ENCODE assay signal across 11 cellular contexts in the genomic region with DNA sequence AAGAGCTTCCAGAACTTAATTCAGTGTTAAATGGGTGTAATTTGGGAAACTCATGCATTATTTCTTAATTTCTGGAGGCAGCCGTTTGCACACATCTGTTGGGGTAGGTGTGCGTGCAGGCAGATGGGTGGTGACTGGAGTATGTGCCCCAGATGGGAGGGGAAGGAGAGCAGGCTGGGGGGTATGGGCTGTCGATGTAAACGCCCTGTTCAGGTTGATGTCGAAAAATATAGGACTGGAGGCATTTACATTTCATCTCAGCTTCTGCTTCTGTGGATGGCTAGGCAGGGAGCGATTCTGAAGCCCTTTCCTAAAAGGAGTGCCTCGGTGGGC. TPM values are rescaled to one million over a fixed set of nuclear protein-coding genes. Genes with fewer than 3 reads are reported as not detected.
A peak's percentile ranks its signal among the peaks of the same experiment; 100 is the strongest.
DNase-seq lines count a peak whose midpoint lies in the region; ATAC-seq, FAIRE-seq and TF ChIP-seq lines count a peak whose summit lies in the region.
"Had no signal": no experiment of that assay in that cellular context is flagged by ENCODE, and none has a peak within 500 bp of the region (broad histone marks: within the 10 kb centered on the region; RNA-seq: fewer than 3 reads in every experiment).

No MANE protein-coding gene starts in this region.

- H3K9me3 ChIP-seq in heart left ventricle (no peaks in the 10 kb centered on the region), mesenchymal stem cell (ENCODE audit: control insufficient read depth, low read length) (no peaks in the 10 kb centered on the region), transverse colon (no peaks in the 10 kb centered on the region), pancreas (no peaks in the 10 kb centered on the region)

- intact Hi-C loops in heart left ventricle (cut with DNase I), result loop anchor here in 2 of 10 donors (10.0 kb wide), 2 partner anchors 298 to 332 kb away; no protein-coding TSS in a partner anchor
- intact Hi-C loops in Right ventricle myocardium inferior (cut with DNase I), result loop anchor here (10.0 kb wide), 1 partner anchor 332 kb away; no protein-coding TSS in a partner anchor
- intact Hi-C loops in transverse colon (cut with DNase I; ENCODE audit: low total_unique reads), result loop anchor here (10.0 kb wide), 1 partner anchor 242 kb away; no protein-coding TSS in a partner anchor
- intact Hi-C loops in pancreas (cut with DNase I), result no loop called here

- H3K36me3 ChIP-seq in heart left ventricle, result no peaks in the 10 kb centered on the region
- no peaks in the 10 kb centered on the region for H3K36me3 ChIP-seq in mesenchymal stem cell (ENCODE audit: control insufficient read depth in 1 of 2, insufficient read depth in 2 of 2, low read depth in 1 of 2, low read length in 2 of 2)
- no peaks in the 10 kb centered on the region for H3K36me3 ChIP-seq in transverse colon
- H3K36me3 ChIP-seq in pancreas, result no peaks in the 10 kb centered on the region

- no peak overlapping the region for H3K14ac ChIP-seq in mesenchymal stem cell (ENCODE audit: low read length in 2 of 2)

- peak overlapping the region; percentile 92 for H3K9ac ChIP-seq in mesenchymal stem cell (ENCODE audit: low read length)

- DNase-seq in heart left ventricle (no peak), Right ventricle myocardium inferior (ENCODE audit: missing footprints) (no peak), mesenchymal stem cell (no peak), transverse colon (no peak), pancreas (no peak), hippocampal formation (lab: John Stamatoyannopoulos, UW) (no peak)
- DNase-seq: activated gamma-delta T cell treated with Interleukin-2 at 50 U/mL for 16 hours; Kasumi-1; stimulated activated naive CD4-positive, alpha-beta T cell treated with Interleukin-2 at 50 U/mL for 16 hours had no signal

- H3K4me2 ChIP-seq in mesenchymal stem cell (ENCODE audit: low read length, poor library complexity, severe bottlenecking), result no peak overlapping the region

- no peaks in the 10 kb centered on the region for H3K79me1 ChIP-seq in mesenchymal stem cell (replicated peaks; ENCODE audit: low read length, poor library complexity, severe bottlenecking)

- H2BK12ac ChIP-seq in mesenchymal stem cell (ENCODE audit: low read length in 2 of 2), result no peak overlapping the region

- WGBS in heart left ventricle, 4 donors, result 78 to 85% (median 82%) methylated on average over 7 of the region's 7 CpGs
- WGBS in mesenchymal stem cell, result 88% methylated on average over 7 of the region's 7 CpGs
- 46 to 56% methylated on average over 5 to 7 of the region's 7 CpGs for WGBS in transverse colon (ENCODE audit: low coverage in 1 of 2), 2 donors
- WGBS in pancreas, 2 donors, result 68 to 79% methylated on average over 7 of the region's 7 CpGs

- H4K91ac ChIP-seq in mesenchymal stem cell (ENCODE audit: low read length), result no peak overlapping the region

- H2BK5ac ChIP-seq in mesenchymal stem cell (ENCODE audit: low read depth, low read length, poor library complexity, severe bottlenecking), result no peak overlapping the region

- no peak overlapping the region for H2AK5ac ChIP-seq in mesenchymal stem cell (ENCODE audit: low read length, severe bottlenecking)

- no peak overlapping the region for H3K23ac ChIP-seq in mesenchymal stem cell (ENCODE audit: low read length in 2 of 2)

- H3K4me3 ChIP-seq in heart left ventricle, result peak overlapping the region in 11 of 12 donors; percentile 26 to 73 (median 56)
- peak overlapping the region in 1 of 2 experiments; percentile 84 for H3K4me3 ChIP-seq in mesenchymal stem cell (ENCODE audit: insufficient read depth in 1 of 2, low read depth in 1 of 2, low read length in 2 of 2)
- H3K4me3 ChIP-seq in transverse colon, result peak overlapping the region; percentile 16 to 55 (median 34)
- peak overlapping the region in 2 of 4 donors; percentile 40 to 49 for H3K4me3 ChIP-seq in pancreas

- H2AFZ ChIP-seq in mesenchymal stem cell (ENCODE audit: low read depth, low read length), result no peak overlapping the region

- no peak overlapping the region for H3K4ac ChIP-seq in mesenchymal stem cell (ENCODE audit: low read depth in 1 of 2, low read length in 2 of 2)

- no peak overlapping the region for H3K18ac ChIP-seq in mesenchymal stem cell (ENCODE audit: low read depth in 1 of 2, low read length in 2 of 2)

- no peak for FAIRE-seq in pancreas (lab: Jason Lieb, UNC)

- H3K4me1 ChIP-seq in heart left ventricle (peaks cover 0 to 25% (median 13%) of the 10 kb centered on the region in 12 donors), mesenchymal stem cell (ENCODE audit: control insufficient read depth, insufficient read depth, low read depth, low read length) (peaks cover 12% of the 10 kb centered on the region), transverse colon (peaks cover 5 to 32% (median 17%) of the 10 kb centered on the region in 4 donors), pancreas (no peaks in the 10 kb centered on the region)

- in situ Hi-C loops in transverse colon (cut with MboI; ENCODE audit: low pct_ligation_motif_present in 1 of 4, low pct_unique_long_range_greater_than_20kb in 1 of 4, low sequenced_read_pairs in 3 of 4), result no loop called here

- H3K27me3 ChIP-seq in heart left ventricle, result peaks cover 0 to 24% (median 12%) of the 10 kb centered on the region in 9 donors
- peaks cover 17 to 83% of the 10 kb centered on the region in 2 experiments for H3K27me3 ChIP-seq in mesenchymal stem cell (ENCODE audit: control insufficient read depth in 1 of 2, insufficient read depth in 1 of 2, low read length in 2 of 2)
- H3K27me3 ChIP-seq in transverse colon, result peaks cover 50% of the 10 kb centered on the region
- peaks cover 0 to 11% (median 2%) of the 10 kb centered on the region in 4 donors for H3K27me3 ChIP-seq in pancreas

- no peak overlapping the region for H4K8ac ChIP-seq in mesenchymal stem cell (ENCODE audit: low read length)

- peak in 1 of 12 donors; percentile 4 for TF ChIP-seq CTCF in heart left ventricle (IDR thresholded peaks at IDR 0.05)
- no peak for TF ChIP-seq CTCF in transverse colon (IDR thresholded peaks at IDR 0.05)
- TF ChIP-seq CTCF in pancreas (IDR thresholded peaks at IDR 0.05), result no peak

- no peak for ATAC-seq in heart left ventricle
- ATAC-seq in Right ventricle myocardium inferior, result no peak
- ATAC-seq in pancreas, result no peak
- no peak for ATAC-seq in HG03439 (IDR thresholded peaks at IDR 0.05; ENCODE audit: unreplicated experiment)

- H2BK15ac ChIP-seq in mesenchymal stem cell (ENCODE audit: low read depth, poor library complexity, severe bottlenecking), result no peak overlapping the region

- H2BK120ac ChIP-seq in mesenchymal stem cell (ENCODE audit: low read depth, low read length), result no peak overlapping the region

- TF ChIP-seq POLR2A in heart left ventricle (IDR thresholded peaks at IDR 0.05) (no peak), transverse colon (IDR thresholded peaks at IDR 0.05) (no peak)

- TF ChIP-seq EP300 in transverse colon (IDR thresholded peaks at IDR 0.05; ENCODE audit: low read depth), result no peak

- H3K27ac ChIP-seq in heart left ventricle (peak overlapping the region in 6 of 12 donors; percentile 19 to 59 (median 49)), angular gyrus (ENCODE audit: low read depth, low read length) (peak overlapping the region; percentile 26), mesenchymal stem cell (ENCODE audit: low read length, poor library complexity, severe bottlenecking) (no peak overlapping the region), transverse colon (peak overlapping the region; percentile 5 to 56 (median 46)), pancreas (no peak overlapping the region)

RNA-seq across cellular contexts. Expression of a gene that starts 13.8 kb away (rescaled TPM):
- 1 to 10 TPM in 4 of 9 donors, under 1 TPM in 5; 0.32 to 1.5 (median 0.85) TPM for total RNA-seq in heart left ventricle
- polyA plus RNA-seq in heart left ventricle, result under 1 TPM; 0.65 to 0.93 TPM
- 1.5 TPM for total RNA-seq in Right ventricle myocardium inferior
- 1.9 TPM for polyA plus RNA-seq in mesenchymal stem cell (2013, experiment 1 of 2)
- 1.9 TPM for polyA plus RNA-seq in mesenchymal stem cell (2013, experiment 2 of 2)
- total RNA-seq in transverse colon, result 1 to 10 TPM; 1.9 to 4.6 (median 3.2) TPM
- total RNA-seq in pancreas, result 1 to 10 TPM in 1 of 6 donors, under 1 TPM in 5; 0.35 to 1.3 (median 0.47) TPM
- polyA plus RNA-seq in pancreas, result under 1 TPM; 0.87 to 0.99 TPM

Comparison
In these comparisons a context has a peak if more than half of its experiments do, and no peak if none do; other contexts are left out.
1. H3K27ac ChIP-seq: peak in angular gyrus (single experiment) and transverse colon (4 of 4); none in mesenchymal stem cell (single experiment) and pancreas (0 of 4).
2. intact Hi-C loops: an anchor here in Right ventricle myocardium inferior (10.0 kb wide) and transverse colon (10.0 kb wide); none called in pancreas.